Comparison of ENCODE assay signal across 17 cellular contexts in the genomic region with DNA sequence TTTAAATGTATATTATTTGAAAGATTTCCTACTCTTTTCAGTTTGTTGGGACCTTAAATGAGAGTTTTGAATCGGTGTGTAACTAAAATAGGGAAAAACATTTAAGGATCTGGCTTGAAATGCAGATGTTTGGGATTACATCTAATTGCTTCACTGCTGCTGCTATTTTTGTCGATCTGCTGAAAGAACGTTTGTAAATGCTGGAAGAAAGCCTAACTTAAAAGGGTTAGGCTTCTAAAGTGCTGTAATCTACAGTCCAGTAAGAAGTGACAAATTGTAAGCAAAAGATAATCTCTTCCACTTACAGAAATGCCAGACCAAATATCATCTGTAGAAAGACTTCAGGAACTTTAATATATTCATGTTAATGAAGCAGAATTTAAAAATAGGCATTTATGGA.
"Had no signal": no experiment of that assay in that cellular context is flagged by ENCODE, and none has a peak within 500 bp of the region (broad histone marks: within the 10 kb centered on the region; RNA-seq: fewer than 3 reads in every experiment).

No MANE protein-coding gene starts in this region.

- H2AFZ ChIP-seq: parathyroid adenoma had no signal

- H3K27ac ChIP-seq: body of pancreas, parathyroid adenoma, tibial artery had no signal

- H3K36me3 Mint-ChIP-seq: activated CD8-positive, alpha-beta memory T cell treated with anti-CD3 and anti-CD28 coated beads, Interleukin-2, amount 10 ng/mL, durations not matched to agents 7 days and 5 days; activated naive CD8-positive, alpha-beta T cell; immature natural killer cell; naive thymus-derived CD8-positive, alpha-beta T cell had no signal

- H3K4me3 ChIP-seq: body of pancreas, tibial artery had no signal

- H3K4me1 ChIP-seq: body of pancreas, parathyroid adenoma had no signal

- H3K4me1 Mint-ChIP-seq: activated CD4-positive, alpha-beta memory T cell treated with anti-CD3 and anti-CD28 coated beads, Interleukin-2, amount 10 ng/mL, durations not matched to agents 7 days and 5 days; activated CD8-positive, alpha-beta memory T cell treated with anti-CD3 and anti-CD28 coated beads, Interleukin-2, amount 10 ng/mL, durations not matched to agents 7 days and 5 days; immature natural killer cell; naive thymus-derived CD8-positive, alpha-beta T cell had no signal

- H3K9me3 ChIP-seq: body of pancreas, tibial artery had no signal

- H3K27me3 ChIP-seq: body of pancreas, tibial artery had no signal

- H3K27me3 Mint-ChIP-seq: activated CD4-positive, alpha-beta memory T cell treated with anti-CD3 and anti-CD28 coated beads, Interleukin-2, amount 10 ng/mL, durations not matched to agents 7 days and 5 days; activated CD8-positive, alpha-beta memory T cell treated with anti-CD3 and anti-CD28 coated beads, Interleukin-2, amount 10 ng/mL, durations not matched to agents 7 days and 5 days; activated naive CD8-positive, alpha-beta T cell; naive thymus-derived CD8-positive, alpha-beta T cell had no signal

- ATAC-seq: activated CD8-positive, alpha-beta memory T cell treated with anti-CD3 and anti-CD28 coated beads, Interleukin-2, amount 10 ng/mL, durations not matched to agents 7 days and 5 days; body of pancreas; esophagus mucosa; naive thymus-derived CD8-positive, alpha-beta T cell had no signal

- H3K4me3 Mint-ChIP-seq: activated CD4-positive, alpha-beta memory T cell treated with anti-CD3 and anti-CD28 coated beads, Interleukin-2, amount 10 ng/mL, durations not matched to agents 7 days and 5 days; activated CD8-positive, alpha-beta memory T cell treated with anti-CD3 and anti-CD28 coated beads, Interleukin-2, amount 10 ng/mL, durations not matched to agents 7 days and 5 days; activated naive CD8-positive, alpha-beta T cell; immature natural killer cell; naive thymus-derived CD8-positive, alpha-beta T cell had no signal

- H3K79me2 ChIP-seq: parathyroid adenoma had no signal

- H3K27ac Mint-ChIP-seq: activated CD4-positive, alpha-beta memory T cell treated with anti-CD3 and anti-CD28 coated beads, Interleukin-2, amount 10 ng/mL, durations not matched to agents 7 days and 5 days; activated CD8-positive, alpha-beta memory T cell treated with anti-CD3 and anti-CD28 coated beads, Interleukin-2, amount 10 ng/mL, durations not matched to agents 7 days and 5 days; activated naive CD8-positive, alpha-beta T cell; immature natural killer cell; naive thymus-derived CD8-positive, alpha-beta T cell had no signal

- H3K9ac ChIP-seq: parathyroid adenoma had no signal

- H3K36me3 ChIP-seq: tibial artery had no signal

- DNase-seq: activated CD4-positive, alpha-beta memory T cell treated with anti-CD3 and anti-CD28 coated beads, Interleukin-2, amount 10 ng/mL, durations not matched to agents 7 days and 5 days; activated CD4-positive, alpha-beta T cell treated with anti-CD3 and anti-CD28 coated beads for 48 hours; activated CD4-positive, CD25-positive, alpha-beta regulatory T cell; activated CD8-positive, alpha-beta memory T cell treated with anti-CD3 and anti-CD28 coated beads, Interleukin-2, amount 10 ng/mL, durations not matched to agents 7 days and 5 days; amygdala; body of pancreas; central memory CD4-positive, alpha-beta T cell; immature natural killer cell; mesendoderm; naive thymus-derived CD8-positive, alpha-beta T cell; stimulated activated naive CD4-positive, alpha-beta T cell treated with Interleukin-2 at 50 U/mL for 16 hours; T-helper 1 cell; T-helper 9 cell; tibial artery had no signal
